8 cellular contexts compared by ENCODE assay signal in genomic region chr12:100164153-100164704, GRCh38. TPM values are rescaled to one million over a fixed set of nuclear protein-coding genes. Genes with fewer than 3 reads are reported as not detected.
A peak's percentile ranks its signal among the peaks of the same experiment; 100 is the strongest.
DNase-seq lines count a peak whose midpoint lies in the region; ATAC-seq and TF ChIP-seq lines count a peak whose summit lies in the region.

No MANE protein-coding gene starts in this region.

- no peaks in the 10 kb centered on the region for H3K9me3 Mint-ChIP-seq in CD4-positive, alpha-beta T cell
- no peaks in the 10 kb centered on the region for H3K9me3 Mint-ChIP-seq in activated naive CD8-positive, alpha-beta T cell (ENCODE audit: low read depth)

- no peak for TF ChIP-seq CTCF in CD4-positive, alpha-beta T cell (IDR thresholded peaks at IDR 0.05)

- no peaks in the 10 kb centered on the region for H3K27me3 ChIP-seq in CD4-positive, alpha-beta T cell (ENCODE audit: control insufficient read depth, insufficient read depth, low read length)
- no peaks in the 10 kb centered on the region for H3K27me3 ChIP-seq in muscle layer of duodenum (ENCODE audit: low read depth, low read length)

- H3K27me3 Mint-ChIP-seq in CD4-positive, alpha-beta T cell = no peaks in the 10 kb centered on the region
- H3K27me3 Mint-ChIP-seq in activated naive CD8-positive, alpha-beta T cell = no peaks in the 10 kb centered on the region

- H3K4me1 ChIP-seq in muscle layer of duodenum (ENCODE audit: control insufficient read depth in 1 of 2, insufficient read depth in 2 of 2, low read length in 2 of 2) = no peaks in the 10 kb centered on the region

- no peaks in the 10 kb centered on the region for H3K36me3 ChIP-seq in muscle layer of duodenum (ENCODE audit: control insufficient read depth in 1 of 2, insufficient read depth in 2 of 2, low read length in 2 of 2)

- H3K36me3 Mint-ChIP-seq in CD4-positive, alpha-beta T cell (ENCODE audit: low read depth) = no peaks in the 10 kb centered on the region
- peaks cover 4% of the 10 kb centered on the region for H3K36me3 Mint-ChIP-seq in activated naive CD8-positive, alpha-beta T cell

- no peak for DNase-seq in CD4-positive, alpha-beta T cell
- no peak for DNase-seq in HK-2 (ENCODE audit: unreplicated experiment)
- no peak for DNase-seq in NOMO-1 treated with dmso at 0.1 percent for 144 hours (lab: John Stamatoyannopoulos, UW; ENCODE audit: unreplicated experiment)
- no peak for DNase-seq in SIG-M5 treated with dmso at 0.1 percent for 504 hours (lab: John Stamatoyannopoulos, UW; ENCODE audit: unreplicated experiment)
- no peak for DNase-seq in RPMI8226

- CTCF ChIA-PET in CD4-positive, alpha-beta T cell (lab: Charles Lee) = interaction anchor here (1.2 to 2.4 kb wide), 3 partner anchors 9 to 36 kb away, joined by 3 to 18 read pairs (median 10); partner anchors contain the start of gene ACTR6

- H3K27ac Mint-ChIP-seq in CD4-positive, alpha-beta T cell = no peak overlapping the region
- H3K27ac Mint-ChIP-seq in activated naive CD8-positive, alpha-beta T cell = peak overlapping the region; percentile 16

- H3K4me3 Mint-ChIP-seq in CD4-positive, alpha-beta T cell = peak overlapping the region; percentile 64
- H3K4me3 Mint-ChIP-seq in activated naive CD8-positive, alpha-beta T cell = peak overlapping the region; percentile 73

- H3K4me1 Mint-ChIP-seq in CD4-positive, alpha-beta T cell (ENCODE audit: low read depth) = peaks cover 12% of the 10 kb centered on the region
- peaks cover 9% of the 10 kb centered on the region for H3K4me1 Mint-ChIP-seq in activated naive CD8-positive, alpha-beta T cell (ENCODE audit: low read depth)

- POLR2A ChIA-PET in CD4-positive, alpha-beta T cell (lab: Charles Lee) = interaction anchor here (1.0 to 3.5 kb wide), 3 partner anchors 9 to 103 kb away, joined by 4 to 16 read pairs (median 5); partner anchors contain the start of genes ACTR6, DEPDC4 and SCYL2

- H3K27ac ChIP-seq in CD4-positive, alpha-beta T cell (ENCODE audit: low read depth, low read length) = no peak overlapping the region
- no peak overlapping the region for H3K27ac ChIP-seq in muscle layer of duodenum (ENCODE audit: low read length)

- H3K9me3 ChIP-seq in CD4-positive, alpha-beta T cell (ENCODE audit: control insufficient read depth, low read length) = no peaks in the 10 kb centered on the region
- H3K9me3 ChIP-seq in muscle layer of duodenum (ENCODE audit: control insufficient read depth in 1 of 2, low read length in 2 of 2) = no peaks in the 10 kb centered on the region

- ATAC-seq in CD4-positive, alpha-beta T cell (ENCODE audit: poor library complexity) = no peak
- ATAC-seq in HG02610 (IDR thresholded peaks at IDR 0.05; ENCODE audit: unreplicated experiment) = peak; percentile 12

- peak overlapping the region; percentile 33 to 47 for H3K4me3 ChIP-seq in muscle layer of duodenum (ENCODE audit: low read depth in 1 of 2, low read length in 2 of 2)

- intact Hi-C loops in CD4-positive, alpha-beta T cell (cut with DNase I, micrococcal nuclease) = loop anchor here (2.0 to 5.0 kb wide), 2 partner anchors 33 to 37 kb away; partner anchors contain the start of gene ACTR6 (in 1 of the 2)

RNA-seq across cellular contexts. Expression of gene BLTP3B, which starts 21.6 kb away (rescaled TPM):
- total RNA-seq in CD4-positive, alpha-beta T cell = 10 to 100 TPM; 23.0 to 23.4 TPM

RNA-seq across cellular contexts. Expression of gene ACTR6, which starts 36.4 kb away (rescaled TPM):
- 10 to 100 TPM; 21.3 to 21.8 TPM for total RNA-seq in CD4-positive, alpha-beta T cell
